ENCODE assay signal across 9 cellular contexts in genomic region chr5:132258102-132259060, GRCh38. TPM values are rescaled to one million over a fixed set of nuclear protein-coding genes. Genes with fewer than 3 reads are reported as not detected.
DNase-seq lines count a peak whose midpoint lies in the region; ATAC-seq, FAIRE-seq and TF ChIP-seq lines count a peak whose summit lies in the region.
"Had no signal": no experiment of that assay in that cellular context is flagged by ENCODE, and none has a peak within 500 bp of the region (broad histone marks: within the 10 kb centered on the region; RNA-seq: fewer than 3 reads in every experiment).

No MANE protein-coding gene starts in this region.

- CTCF ChIA-PET in activated naive CD4-positive, alpha-beta T cell treated with anti-CD3 and anti-CD28 coated beads, Interleukin-2, amount 10 ng/mL, durations not matched to agents 7 days and 5 days (lab: Charles Lee): interaction anchor here (1.2 to 2.6 kb wide), 3 partner anchors 14 to 52 kb away, joined by 3 to 5 read pairs (median 3); no protein-coding TSS in a partner anchor

- intact Hi-C loops in left cardiac atrium (cut with DNase I): no loop called here

- H4K20me1 ChIP-seq in Karpas-422 (ENCODE audit: insufficient read depth, low read depth, low read length): no peaks in the 10 kb centered on the region

- H3K27me3 Mint-ChIP-seq in activated naive CD4-positive, alpha-beta T cell treated with anti-CD3 and anti-CD28 coated beads, Interleukin-2, amount 10 ng/mL, durations not matched to agents 7 days and 5 days: peaks cover 64% of the 10 kb centered on the region

- peak overlapping the region; percentile 67 for H3K4me3 ChIP-seq in retinal pigment epithelial cell (ENCODE audit: low read length)
- no peak overlapping the region for H3K4me3 ChIP-seq in Karpas-422 (ENCODE audit: low read length)

- H3K27me3 ChIP-seq in Karpas-422 (ENCODE audit: low read length): no peaks in the 10 kb centered on the region

- TF ChIP-seq POLR2A in GM12891 (IDR thresholded peaks at IDR 0.05; ENCODE audit: low read depth, low read length): no peak

- no peaks in the 10 kb centered on the region for H3K9me2 ChIP-seq in Karpas-422 (replicated peaks; ENCODE audit: insufficient read depth, low read length)

- no peaks in the 10 kb centered on the region for H3K79me2 ChIP-seq in Karpas-422 (ENCODE audit: low read length)

- no peak overlapping the region for H3K27ac Mint-ChIP-seq in activated naive CD4-positive, alpha-beta T cell treated with anti-CD3 and anti-CD28 coated beads, Interleukin-2, amount 10 ng/mL, durations not matched to agents 7 days and 5 days

- H3K9me3 Mint-ChIP-seq in activated naive CD4-positive, alpha-beta T cell treated with anti-CD3 and anti-CD28 coated beads, Interleukin-2, amount 10 ng/mL, durations not matched to agents 7 days and 5 days: no peaks in the 10 kb centered on the region

- H3K36me3 ChIP-seq in Karpas-422 (ENCODE audit: insufficient read depth, low read length): no peaks in the 10 kb centered on the region

- H3K9ac ChIP-seq in Karpas-422 (ENCODE audit: low read length): no peak overlapping the region
- H3K9ac ChIP-seq: KMS-11 had no signal

- H2AFZ ChIP-seq in Karpas-422 (ENCODE audit: low read length): no peak overlapping the region

- no peaks in the 10 kb centered on the region for H3K9me3 ChIP-seq in Karpas-422 (ENCODE audit: low read length)

- no peaks in the 10 kb centered on the region for H3K4me1 ChIP-seq in Karpas-422 (ENCODE audit: low read length)

- H3K4me3 Mint-ChIP-seq in activated naive CD4-positive, alpha-beta T cell treated with anti-CD3 and anti-CD28 coated beads, Interleukin-2, amount 10 ng/mL, durations not matched to agents 7 days and 5 days: no peak overlapping the region

- H3K27ac ChIP-seq in Karpas-422 (ENCODE audit: low read length): no peak overlapping the region
- H3K27ac ChIP-seq: KMS-11 had no signal

- no peak for TF ChIP-seq CTCF in retinal pigment epithelial cell (conservative IDR thresholded peaks at IDR 0.05; ENCODE audit: low read depth, low read length)

- no peaks in the 10 kb centered on the region for H3K36me3 Mint-ChIP-seq in activated naive CD4-positive, alpha-beta T cell treated with anti-CD3 and anti-CD28 coated beads, Interleukin-2, amount 10 ng/mL, durations not matched to agents 7 days and 5 days

- H3K4me1 Mint-ChIP-seq in activated naive CD4-positive, alpha-beta T cell treated with anti-CD3 and anti-CD28 coated beads, Interleukin-2, amount 10 ng/mL, durations not matched to agents 7 days and 5 days: no peaks in the 10 kb centered on the region

- ATAC-seq in left cardiac atrium (peak; percentile 35 to 68), HG03439 (IDR thresholded peaks at IDR 0.05; ENCODE audit: unreplicated experiment) (no peak), GM19452 (IDR thresholded peaks at IDR 0.05; ENCODE audit: unreplicated experiment) (no peak)

- no peak overlapping the region for H3K4me2 ChIP-seq in Karpas-422 (ENCODE audit: low read depth, low read length, poor library complexity, severe bottlenecking)
- H3K4me2 ChIP-seq: KMS-11 had no signal

- FAIRE-seq in GM12891 (lab: Jason Lieb, UNC): no peak

- DNase-seq in GM12891 (ENCODE audit: insufficient read length, low spot score): peak; percentile 11
- peak; percentile 20 for DNase-seq in activated naive CD4-positive, alpha-beta T cell treated with anti-CD3 and anti-CD28 coated beads, Interleukin-2, amount 10 ng/mL, durations not matched to agents 7 days and 5 days
- peak; percentile 44 for DNase-seq in left cardiac atrium
- DNase-seq in retinal pigment epithelial cell (ENCODE audit: low read depth): no peak
- DNase-seq in activated gamma-delta T cell (lab: John Stamatoyannopoulos, UW): no peak
- no peak for DNase-seq in Karpas-422

TF ChIP-seq in GM12891, 5 proteins besides CTCF, POLR2A, EP300 and RAD21:
- no peak for TF ChIP-seq PAX5 (IDR thresholded peaks at IDR 0.05; ENCODE audit: insufficient read depth, low read length, severe bottlenecking)
- TF ChIP-seq SPI1 (IDR thresholded peaks at IDR 0.05; ENCODE audit: low read depth, low read length): no peak
- no peak for TF ChIP-seq TAF1 (IDR thresholded peaks at IDR 0.05; ENCODE audit: low read depth, low read length)
- TF ChIP-seq POLR2AphosphoS5 (IDR thresholded peaks at IDR 0.05; ENCODE audit: low read depth, low read length): no peak
- TF ChIP-seq POU2F2 (IDR thresholded peaks at IDR 0.05; ENCODE audit: low read depth, low read length): no peak
TF ChIP-seq in GM12891: peak in this region for 0.

RNA-seq across cellular contexts. Expression of gene PDLIM4, which starts 0.9 kb away (rescaled TPM):
- polyA plus RNA-seq in GM12891 (2012; ENCODE audit: low read depth, missing spikeins): 0.74 TPM
- total RNA-seq in left cardiac atrium: 10 to 100 TPM; 12.4 to 38.5 TPM
- not detected in 2 replicates for total RNA-seq in Karpas-422 (2014; rRNA removed; shearing (Covaris generic); ENCODE audit: low replicate concordance)

RNA-seq across cellular contexts. Expression of gene P4HA2, which starts 30.7 kb away (rescaled TPM):
- polyA plus RNA-seq in GM12891 (2012; ENCODE audit: low read depth, missing spikeins): 17.0 TPM
- 10 to 100 TPM; 60.2 to 78.4 TPM for total RNA-seq in left cardiac atrium
- 0.18 TPM in 1 of 2 replicates, not detected in the other for total RNA-seq in Karpas-422 (2014; rRNA removed; shearing (Covaris generic); ENCODE audit: low replicate concordance)

RNA-seq across cellular contexts. Expression of gene SLC22A4, which starts 35.8 kb away (rescaled TPM):
- not detected for polyA plus RNA-seq in GM12891 (2012; ENCODE audit: low read depth, missing spikeins)
- total RNA-seq in left cardiac atrium: 1 to 10 TPM; 2.2 to 3.3 TPM
- total RNA-seq in Karpas-422 (2014; rRNA removed; shearing (Covaris generic); ENCODE audit: low replicate concordance): 0.52 TPM in 1 of 2 replicates, not detected in the other

Comparison
In these comparisons a context has a peak if more than half of its experiments do, and no peak if none do; other contexts are left out.
1. DNase-seq: peak in GM12891 (single experiment), activated naive CD4-positive, alpha-beta T cell treated with anti-CD3 and anti-CD28 coated beads, Interleukin-2, amount 10 ng/mL, durations not matched to agents 7 days and 5 days (single experiment) and left cardiac atrium (single experiment); none in retinal pigment epithelial cell (single experiment), activated gamma-delta T cell (single experiment) and Karpas-422 (single experiment).
2. ATAC-seq: peak in left cardiac atrium (2 of 2); none in HG03439 (single experiment) and GM19452 (single experiment).
3. RNA of gene PDLIM4, which starts 0.9 kb away (total RNA-seq): 12.4 to 38.5 TPM in left cardiac atrium; not detected in Karpas-422; every median in the first group is over 10 times any median in the second.
4. RNA of gene P4HA2, which starts 30.7 kb away (total RNA-seq): 60.2 to 78.4 TPM in left cardiac atrium; 0.18 TPM in Karpas-422; every median in the first group is over 10 times any median in the second.